In the genomic region with DNA sequence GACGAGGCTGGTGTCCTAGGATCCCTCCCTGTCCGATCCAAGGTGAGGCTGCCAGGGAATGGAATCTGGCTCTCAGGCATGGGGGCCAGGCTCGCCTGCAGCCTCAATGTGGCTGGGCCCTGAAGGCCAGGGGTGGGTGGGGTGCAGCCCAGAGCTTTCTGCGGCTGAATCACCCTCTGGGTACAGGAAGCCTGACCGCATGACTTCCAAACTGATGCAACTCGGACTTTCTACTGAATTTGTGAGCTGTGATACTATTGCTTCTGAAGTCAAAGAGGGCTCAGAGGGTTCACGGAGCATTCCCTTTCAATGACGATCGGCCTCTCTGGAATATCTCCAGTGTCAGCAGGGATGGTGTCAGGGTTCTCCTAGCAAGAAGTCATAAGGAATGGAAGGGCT, we compare ENCODE assay signal across 10 cellular contexts.
DNase-seq lines count a peak whose midpoint lies in the region; ATAC-seq and TF ChIP-seq lines count a peak whose summit lies in the region.
"Had no signal": no experiment of that assay in that cellular context is flagged by ENCODE, and none has a peak within 500 bp of the region (broad histone marks: within the 10 kb centered on the region; RNA-seq: fewer than 3 reads in every experiment).

No MANE protein-coding gene starts in this region.

- H3K9me3 ChIP-seq in mucosa of descending colon: no peaks in the 10 kb centered on the region
- no peaks in the 10 kb centered on the region for H3K9me3 ChIP-seq in vagina

- TF ChIP-seq CTCF in cardiac fibroblast (IDR thresholded peaks at IDR 0.05; ENCODE audit: low read depth, low read length): no peak
- TF ChIP-seq CTCF in mucosa of descending colon (IDR thresholded peaks at IDR 0.05): no peak
- TF ChIP-seq CTCF in vagina (IDR thresholded peaks at IDR 0.05): no peak

- DNase-seq in activated naive CD8-positive, alpha-beta T cell treated with anti-CD3 and anti-CD28 coated beads, Interleukin-2, amount 50 U/mL, for 24 hours: peak; percentile 10
- DNase-seq in activated naive CD8-positive, alpha-beta T cell treated with anti-CD3 and anti-CD28 coated beads for 36 hours: no peak
- DNase-seq in cardiac fibroblast (ENCODE audit: low read depth in 2 of 2) (peak; percentile 92 to 98), mucosa of descending colon (peak; percentile 30 to 68 (median 50)), vagina (ENCODE audit: extremely low spot score in 2 of 2) (no peak), occipital lobe (lab: John Stamatoyannopoulos, UW) (no peak)
- DNase-seq: Calu3 had no signal

- H3K4me3 ChIP-seq in cardiac fibroblast (replicated peaks in 1 of 2; ENCODE audit: low read depth in 2 of 2, low read length in 2 of 2) (no peak overlapping the region), mucosa of descending colon (no peak overlapping the region), vagina (no peak overlapping the region)

- TF ChIP-seq POLR2A in vagina (IDR thresholded peaks at IDR 0.05): peak in 1 of 2 donors; percentile 37

- no peak for ATAC-seq in activated naive CD8-positive, alpha-beta T cell treated with anti-CD3 and anti-CD28 coated beads, Interleukin-2, amount 50 U/mL, for 24 hours
- peak; percentile 54 for ATAC-seq in mucosa of descending colon
- ATAC-seq in GM21723 (IDR thresholded peaks at IDR 0.05; ENCODE audit: unreplicated experiment): no peak
- ATAC-seq in GM19397 (IDR thresholded peaks at IDR 0.05; ENCODE audit: unreplicated experiment): no peak

- no peak overlapping the region for H3K4me3 Mint-ChIP-seq in activated naive CD8-positive, alpha-beta T cell treated with anti-CD3 and anti-CD28 coated beads, Interleukin-2, amount 50 U/mL, for 24 hours
- H3K4me3 Mint-ChIP-seq in activated naive CD8-positive, alpha-beta T cell treated with anti-CD3 and anti-CD28 coated beads for 36 hours: no peak overlapping the region
- H3K4me3 Mint-ChIP-seq: activated B cell treated with CpG ODN at 0.5 μM for 24 hours had no signal

- no peaks in the 10 kb centered on the region for H3K36me3 Mint-ChIP-seq in activated naive CD8-positive, alpha-beta T cell treated with anti-CD3 and anti-CD28 coated beads, Interleukin-2, amount 50 U/mL, for 24 hours (ENCODE audit: low read depth)
- no peaks in the 10 kb centered on the region for H3K36me3 Mint-ChIP-seq in activated naive CD8-positive, alpha-beta T cell treated with anti-CD3 and anti-CD28 coated beads for 36 hours

- H3K27ac ChIP-seq in vagina: peak overlapping the region; percentile 95

- H3K4me1 ChIP-seq in mucosa of descending colon (ENCODE audit: low read depth) (peaks cover 4% of the 10 kb centered on the region), vagina (peaks cover 59% of the 10 kb centered on the region)

- H3K27ac Mint-ChIP-seq in activated naive CD8-positive, alpha-beta T cell treated with anti-CD3 and anti-CD28 coated beads, Interleukin-2, amount 50 U/mL, for 24 hours: no peak overlapping the region
- no peak overlapping the region for H3K27ac Mint-ChIP-seq in activated naive CD8-positive, alpha-beta T cell treated with anti-CD3 and anti-CD28 coated beads for 36 hours
- H3K27ac Mint-ChIP-seq: activated B cell treated with CpG ODN at 0.5 μM for 24 hours had no signal

- peaks cover 1% of the 10 kb centered on the region for H3K27me3 Mint-ChIP-seq in activated naive CD8-positive, alpha-beta T cell treated with anti-CD3 and anti-CD28 coated beads, Interleukin-2, amount 50 U/mL, for 24 hours
- H3K27me3 Mint-ChIP-seq in activated naive CD8-positive, alpha-beta T cell treated with anti-CD3 and anti-CD28 coated beads for 36 hours: no peaks in the 10 kb centered on the region
- H3K27me3 Mint-ChIP-seq: activated B cell treated with CpG ODN at 0.5 μM for 24 hours had no signal

- H3K4me1 Mint-ChIP-seq in activated naive CD8-positive, alpha-beta T cell treated with anti-CD3 and anti-CD28 coated beads, Interleukin-2, amount 50 U/mL, for 24 hours: peaks cover 57% of the 10 kb centered on the region
- H3K4me1 Mint-ChIP-seq in activated naive CD8-positive, alpha-beta T cell treated with anti-CD3 and anti-CD28 coated beads for 36 hours: peaks cover 34% of the 10 kb centered on the region

- H3K27me3 ChIP-seq in vagina: no peaks in the 10 kb centered on the region

- H3K36me3 ChIP-seq in mucosa of descending colon (ENCODE audit: low read depth): no peaks in the 10 kb centered on the region
- H3K36me3 ChIP-seq in vagina: no peaks in the 10 kb centered on the region

- intact Hi-C loops in mucosa of descending colon (cut with DNase I, micrococcal nuclease): no loop called here
- intact Hi-C loops in vagina (cut with DNase I): no loop called here

- H3K9me3 Mint-ChIP-seq in activated naive CD8-positive, alpha-beta T cell treated with anti-CD3 and anti-CD28 coated beads, Interleukin-2, amount 50 U/mL, for 24 hours: no peaks in the 10 kb centered on the region
- H3K9me3 Mint-ChIP-seq in activated naive CD8-positive, alpha-beta T cell treated with anti-CD3 and anti-CD28 coated beads for 36 hours: no peaks in the 10 kb centered on the region
- H3K9me3 Mint-ChIP-seq: activated B cell treated with CpG ODN at 0.5 μM for 24 hours had no signal

Comparison
In these comparisons a context has a peak if more than half of its experiments do, and no peak if none do; other contexts are left out.
1. DNase-seq: peak in activated naive CD8-positive, alpha-beta T cell treated with anti-CD3 and anti-CD28 coated beads, Interleukin-2, amount 50 U/mL, for 24 hours (single experiment), cardiac fibroblast (2 of 2) and mucosa of descending colon (3 of 3); none in activated naive CD8-positive, alpha-beta T cell treated with anti-CD3 and anti-CD28 coated beads for 36 hours (single experiment), vagina (0 of 2) and occipital lobe (single experiment).